Comparison of ENCODE assay signal across 8 cellular contexts in genomic region chr10:101043356-101043707, GRCh38. TPM values are rescaled to one million over a fixed set of nuclear protein-coding genes. Genes with fewer than 3 reads are reported as not detected.
A peak's percentile ranks its signal among the peaks of the same experiment; 100 is the strongest.
DNase-seq lines count a peak whose midpoint lies in the region; ATAC-seq, FAIRE-seq and TF ChIP-seq lines count a peak whose summit lies in the region.

No MANE protein-coding gene starts in this region.

- no peaks in the 10 kb centered on the region for H3K79me2 ChIP-seq in OCI-LY1 (ENCODE audit: insufficient read depth, low read length)

- peaks cover 15% of the 10 kb centered on the region for H3K4me1 ChIP-seq in OCI-LY1 (ENCODE audit: insufficient read depth, low read length, severe bottlenecking)
- peaks cover 3% of the 10 kb centered on the region for H3K4me1 ChIP-seq in endocrine pancreas (ENCODE audit: control insufficient read depth, insufficient read depth, low read length)
- peaks cover 5 to 12% (median 6%) of the 10 kb centered on the region in 3 donors for H3K4me1 ChIP-seq in pancreas

- H3K27me3 ChIP-seq in GM06990 (replicated peaks; ENCODE audit: control insufficient read depth, insufficient read depth, low read length) (no peaks in the 10 kb centered on the region), OCI-LY1 (ENCODE audit: insufficient read depth, low read length) (no peaks in the 10 kb centered on the region), endocrine pancreas (ENCODE audit: control insufficient read depth, insufficient read depth, low read length) (no peaks in the 10 kb centered on the region), pancreas (peaks cover 0 to 2% (median 0%) of the 10 kb centered on the region in 4 donors)

- no peaks in the 10 kb centered on the region for H4K20me1 ChIP-seq in OCI-LY1 (ENCODE audit: insufficient read depth, low read length)

- H2AFZ ChIP-seq in OCI-LY1 (ENCODE audit: low read length) = no peak overlapping the region

- H3F3A ChIP-seq in OCI-LY1 (ENCODE audit: insufficient read depth, low read length) = no peaks in the 10 kb centered on the region

- H3K9me2 ChIP-seq in OCI-LY1 (ENCODE audit: low read depth, low read length) = no peaks in the 10 kb centered on the region

- peak overlapping the region; percentile 65 for H3K4me3 ChIP-seq in GM06990 (replicated peaks; ENCODE audit: low read depth, low read length)
- H3K4me3 ChIP-seq in OCI-LY1 (ENCODE audit: low read depth, low read length, poor library complexity, severe bottlenecking) = peak overlapping the region; percentile 69
- H3K4me3 ChIP-seq in endocrine pancreas (ENCODE audit: control insufficient read depth, insufficient read depth, low read length) = peak overlapping the region; percentile 69
- H3K4me3 ChIP-seq in pancreas = peak overlapping the region; percentile 26 to 49 (median 44)

- ATAC-seq in pancreas (peak in 3 of 4 donors; percentile 2 to 4 (median 2)), HG03378 (IDR thresholded peaks at IDR 0.05; ENCODE audit: unreplicated experiment) (no peak), GM21723 (IDR thresholded peaks at IDR 0.05; ENCODE audit: unreplicated experiment) (no peak)

- no peak overlapping the region for H3K27ac ChIP-seq in OCI-LY1 (ENCODE audit: low read depth, low read length, poor library complexity, severe bottlenecking)
- H3K27ac ChIP-seq in pancreas = peak overlapping the region; percentile 80 to 96 (median 85)

- WGBS in pancreas, 2 donors = 26 to 37% methylated on average over 3 of the region's 3 CpGs

- H3K4me2 ChIP-seq in OCI-LY1 (ENCODE audit: low read length) = peak overlapping the region; percentile 89

- intact Hi-C loops in pancreas (cut with DNase I) = no loop called here

- H3K36me3 ChIP-seq in GM06990 (ENCODE audit: control insufficient read depth, insufficient read depth, low read length) (no peaks in the 10 kb centered on the region), OCI-LY1 (ENCODE audit: insufficient read depth, low read length) (no peaks in the 10 kb centered on the region), endocrine pancreas (ENCODE audit: control insufficient read depth, insufficient read depth, low read length) (no peaks in the 10 kb centered on the region), pancreas (no peaks in the 10 kb centered on the region)

- H3K9me3 ChIP-seq in OCI-LY1 (ENCODE audit: low read length) (no peaks in the 10 kb centered on the region), endocrine pancreas (ENCODE audit: control insufficient read depth, low read length) (no peaks in the 10 kb centered on the region), pancreas (no peaks in the 10 kb centered on the region)

- TF ChIP-seq CTCF in GM06990 (IDR thresholded peaks at IDR 0.05; ENCODE audit: insufficient read depth, low read length, poor library complexity, severe bottlenecking) (no peak), OCI-LY1 (IDR thresholded peaks at IDR 0.05; ENCODE audit: low read length) (no peak), pancreas (IDR thresholded peaks at IDR 0.05) (no peak)

- DNase-seq in GM06990 (ENCODE audit: extremely low read depth, insufficient read length) (no peak), pancreas (no peak), NCI-H1048 (lab: John Stamatoyannopoulos, UW) (no peak)
- no peak for DNase-seq in stimulated activated CD4-positive, alpha-beta T cell treated with anti-CD3 and anti-CD28 coated beads, Interleukin-12 subunit alpha, Interleukin-12 subunit beta, amount 100 ng/mL, for 4 hours

- no peak for FAIRE-seq in pancreas (lab: Jason Lieb, UNC)

- H3K9ac ChIP-seq in OCI-LY1 (ENCODE audit: low read length) (peak overlapping the region; percentile 62; the same call in 1 of the 2 replicates), endocrine pancreas (ENCODE audit: control insufficient read depth, insufficient read depth, low read length) (peak overlapping the region; percentile 79)

RNA-seq across cellular contexts. Expression of gene SFXN3, which starts 12.3 kb away (rescaled TPM):
- total RNA-seq in pancreas = 10 to 100 TPM in 5 of 6 donors, 1 to 10 TPM in 1; 8.2 to 33.5 (median 13.8) TPM
- polyA plus RNA-seq in pancreas = 10 to 100 TPM; 19.2 to 19.3 TPM

RNA-seq across cellular contexts. Expression of gene PDZD7, which starts 12.4 kb away (rescaled TPM):
- total RNA-seq in pancreas = under 1 TPM; 0.18 to 0.49 (median 0.27) TPM
- polyA plus RNA-seq in pancreas = under 1 TPM; 0.89 to 0.99 TPM

RNA-seq across cellular contexts. Expression of gene KAZALD1, which starts 18.5 kb away (rescaled TPM):
- 1 to 10 TPM in 2 of 6 donors, under 1 TPM in 4; 0.19 to 1.5 (median 0.67) TPM for total RNA-seq in pancreas
- 1 to 10 TPM; 1.3 to 1.6 TPM for polyA plus RNA-seq in pancreas

RNA-seq across cellular contexts. Expression of gene LZTS2, which starts 43.7 kb away (rescaled TPM):
- total RNA-seq in pancreas = 10 to 100 TPM; 10.5 to 26.5 (median 14.4) TPM
- 10 to 100 TPM; 41.1 to 52.2 TPM for polyA plus RNA-seq in pancreas

RNA-seq across cellular contexts. Expression of gene TWNK, which starts 56.0 kb away (rescaled TPM):
- 1 to 10 TPM; 1.7 to 5.4 (median 3.8) TPM for total RNA-seq in pancreas
- polyA plus RNA-seq in pancreas = 1 to 10 TPM; 3.1 to 3.2 TPM

Comparison
In these comparisons a context has a peak if more than half of its experiments do, and no peak if none do; other contexts are left out.
1. ATAC-seq: peak in pancreas (3 of 4); none in HG03378 (single experiment) and GM21723 (single experiment).
2. Peak in every context shown above with its lines, with median percentiles within 50 percentile points of each other: H3K4me3 ChIP-seq.